ENCODE assay signal across 22 cellular contexts in the genomic region with DNA sequence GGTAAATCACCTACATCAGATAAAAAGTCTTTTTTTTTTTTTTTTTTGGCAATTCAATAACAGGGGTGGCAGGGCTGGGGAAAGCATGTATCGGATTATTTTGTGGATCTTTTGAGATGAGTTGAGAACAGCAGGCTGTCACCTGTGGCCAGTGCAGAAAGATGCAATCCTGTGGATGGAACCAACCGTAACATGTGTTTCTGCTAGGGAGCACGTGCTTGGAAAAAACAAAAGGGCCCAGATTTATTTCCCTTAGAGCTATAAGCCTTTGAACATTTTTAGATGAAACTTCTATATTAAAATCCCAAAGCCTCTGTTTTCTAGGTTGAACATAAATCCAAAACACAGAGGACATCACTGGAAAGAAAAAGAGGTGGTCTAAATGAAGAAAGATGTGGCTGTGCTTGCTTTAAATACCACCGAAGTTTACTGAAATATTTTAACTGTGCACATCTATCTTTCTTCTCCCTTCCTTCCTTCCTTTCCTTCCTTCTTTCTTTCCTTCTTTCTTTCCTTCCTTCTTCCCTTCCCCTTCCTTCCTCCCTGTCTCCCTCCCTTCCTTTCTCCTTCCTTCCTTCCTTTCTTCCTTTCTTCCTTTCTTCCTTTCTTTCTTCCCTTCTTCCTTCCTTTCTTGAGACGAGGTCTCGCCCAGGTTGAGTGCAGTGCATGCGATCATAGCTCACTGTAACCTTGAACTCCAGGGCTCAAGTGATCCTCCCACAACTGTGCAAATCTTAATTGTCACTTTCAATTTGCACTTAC.
A peak's percentile ranks its signal among the peaks of the same experiment; 100 is the strongest.
DNase-seq lines count a peak whose midpoint lies in the region; ATAC-seq and TF ChIP-seq lines count a peak whose summit lies in the region.
"Had no signal": no experiment of that assay in that cellular context is flagged by ENCODE, and none has a peak within 500 bp of the region (broad histone marks: within the 10 kb centered on the region; RNA-seq: fewer than 3 reads in every experiment).

No MANE protein-coding gene starts in this region.

- ATAC-seq in thoracic aorta (ENCODE audit: insufficient number of reproducible peaks, low FRiP score, low read depth): no peak
- no peak for ATAC-seq in GM19397 (IDR thresholded peaks at IDR 0.05; ENCODE audit: unreplicated experiment)
- ATAC-seq in GM21515 (IDR thresholded peaks at IDR 0.05; ENCODE audit: unreplicated experiment): no peak
- ATAC-seq: A549, GM23338, HCT116 had no signal

- TF ChIP-seq CTCF in ascending aorta (IDR thresholded peaks at IDR 0.05): no peak
- no peak for TF ChIP-seq CTCF in thoracic aorta (IDR thresholded peaks at IDR 0.05)

- peak overlapping the region; percentile 8; the same call in 1 of the 2 replicates for H3K27ac ChIP-seq in BLaER1
- H3K27ac ChIP-seq in ascending aorta: peak overlapping the region; percentile 34 to 50
- peak overlapping the region; percentile 49 to 51 for H3K27ac ChIP-seq in thoracic aorta
- H3K27ac ChIP-seq: A549 had no signal

- H3K9me3 ChIP-seq in BLaER1 (no peaks in the 10 kb centered on the region), ascending aorta (no peaks in the 10 kb centered on the region), thoracic aorta (no peaks in the 10 kb centered on the region)
- H3K9me3 ChIP-seq: A549, BE2C had no signal

- H3K4me1 ChIP-seq in BLaER1: peaks cover 36% of the 10 kb centered on the region
- peaks cover 3 to 30% of the 10 kb centered on the region in 2 donors for H3K4me1 ChIP-seq in ascending aorta
- H3K4me1 ChIP-seq in thoracic aorta (ENCODE audit: control insufficient read depth in 1 of 2, low read depth in 2 of 2): peaks cover 23 to 50% of the 10 kb centered on the region in 2 donors
- H3K4me1 ChIP-seq: A549, BE2C had no signal

- DNase-seq in ascending aorta (ENCODE audit: low spot score in 2 of 2) (no peak), left kidney (ENCODE audit: low read depth, low spot score) (peak; percentile 28), thoracic aorta (ENCODE audit: low spot score) (no peak), NCI-H345 (lab: John Stamatoyannopoulos, UW) (no peak), SHP77 (lab: John Stamatoyannopoulos, UW) (no peak)
- DNase-seq: 8988T; ACHN; AML-193; BE2C; C1 segment of cervical spinal cord; CD4-positive, alpha-beta memory T cell; COR-L47; DMS153; DND-41; H9; HFFc6 had no signal

- intact Hi-C loops in ascending aorta (cut with DNase I): no loop called here

- H3K9ac ChIP-seq in BLaER1: no peak overlapping the region

- no peaks in the 10 kb centered on the region for H4K20me1 ChIP-seq in BLaER1

- no peaks in the 10 kb centered on the region for H3K27me3 ChIP-seq in BLaER1
- H3K27me3 ChIP-seq in ascending aorta: no peaks in the 10 kb centered on the region
- no peaks in the 10 kb centered on the region for H3K27me3 ChIP-seq in thoracic aorta (replicated peaks; ENCODE audit: insufficient read depth)

- H3K4me3 ChIP-seq in BLaER1: no peak overlapping the region
- H3K4me3 ChIP-seq in ascending aorta: no peak overlapping the region
- no peak overlapping the region for H3K4me3 ChIP-seq in thoracic aorta
- H3K4me3 ChIP-seq: A549, GM23338 had no signal

- H3K36me3 ChIP-seq in BLaER1 (peaks cover 66% of the 10 kb centered on the region), ascending aorta (peaks cover 17 to 50% of the 10 kb centered on the region in 2 donors), thoracic aorta (peaks cover 16% of the 10 kb centered on the region)
- H3K36me3 ChIP-seq: BE2C had no signal

- H3K4me2 ChIP-seq in BLaER1: 0 out of 2 replicates have a peak overlapping the region, but pooled peaks have one; percentile 0
- H3K4me2 ChIP-seq: A549, GM23338 had no signal
